Comparison of ENCODE assay signal across 13 cellular contexts in genomic region chr5:110716247-110717245, GRCh38. TPM values are rescaled to one million over a fixed set of nuclear protein-coding genes. Genes with fewer than 3 reads are reported as not detected.
DNase-seq lines count a peak whose midpoint lies in the region; ATAC-seq, FAIRE-seq and TF ChIP-seq lines count a peak whose summit lies in the region.
"Had no signal": no experiment of that assay in that cellular context is flagged by ENCODE, and none has a peak within 500 bp of the region (broad histone marks: within the 10 kb centered on the region; RNA-seq: fewer than 3 reads in every experiment).

No MANE protein-coding gene starts in this region.

- H3K27me3 ChIP-seq in heart right ventricle (no peaks in the 10 kb centered on the region), aorta (ENCODE audit: control insufficient read depth in 1 of 2, insufficient read depth in 2 of 2, low read length in 1 of 2) (no peaks in the 10 kb centered on the region)
- H3K27me3 ChIP-seq: suprapubic skin had no signal

- no peak overlapping the region for H3K27ac Mint-ChIP-seq in nephron progenitor cell

- DNase-seq in HCEC 1CT (peak; percentile 14), globus pallidus (ENCODE audit: low spot score) (peak; percentile 61), heart right ventricle (no peak), aorta (no peak), nephron progenitor cell (no peak), frontal cortex (ENCODE audit: low spot score in 2 of 2) (no peak)
- DNase-seq: DMS79; KG1; naive B cell; NK-92 treated with Interleukin-12 subunit alpha and Interleukin-12 subunit beta, amount 100 ng/mL, for 24 hours had no signal

- TF ChIP-seq CTCF in heart right ventricle (IDR thresholded peaks at IDR 0.05) (no peak), nephron progenitor cell (IDR thresholded peaks at IDR 0.05) (no peak)

- intact Hi-C loops in heart right ventricle (cut with DNase I): no loop called here
- intact Hi-C loops in aorta (cut with DNase I): no loop called here

- H3K27me3 Mint-ChIP-seq in nephron progenitor cell (ENCODE audit: low read depth, poor library complexity): peaks cover 3% of the 10 kb centered on the region

- H3K36me3 ChIP-seq in heart right ventricle: no peaks in the 10 kb centered on the region
- H3K36me3 ChIP-seq in aorta (ENCODE audit: control insufficient read depth in 1 of 2, insufficient read depth in 2 of 2, low read length in 1 of 2): no peaks in the 10 kb centered on the region
- H3K36me3 ChIP-seq: suprapubic skin had no signal

- H3K27ac ChIP-seq in heart right ventricle: no peak overlapping the region
- H3K27ac ChIP-seq in aorta (ENCODE audit: low read depth in 1 of 2, low read length in 2 of 2): no peak overlapping the region
- H3K27ac ChIP-seq: suprapubic skin had no signal

- ATAC-seq in GM18873 (IDR thresholded peaks at IDR 0.05; ENCODE audit: low FRiP score, unreplicated experiment): peak; percentile 99
- ATAC-seq in HG03469 (IDR thresholded peaks at IDR 0.05; ENCODE audit: unreplicated experiment): peak; percentile 71
- no peak for ATAC-seq in heart right ventricle
- ATAC-seq in aorta (ENCODE audit: low FRiP score): no peak

- 84 to 94% methylated on average over 5 of the region's 5 CpGs for WGBS in heart right ventricle, 2 donors
- WGBS in aorta, 2 donors: 56 to 73% methylated on average over 5 of the region's 5 CpGs

- H3K4me1 Mint-ChIP-seq in nephron progenitor cell: no peaks in the 10 kb centered on the region
- H3K4me1 Mint-ChIP-seq: naive B cell had no signal

- H3K9me3 ChIP-seq in heart right ventricle (no peaks in the 10 kb centered on the region), aorta (ENCODE audit: control insufficient read depth, low read length) (no peaks in the 10 kb centered on the region)
- H3K9me3 ChIP-seq: suprapubic skin had no signal

- H3K4me3 ChIP-seq in heart right ventricle (no peak overlapping the region), aorta (ENCODE audit: low read length in 2 of 2) (no peak overlapping the region)
- H3K4me3 ChIP-seq: suprapubic skin had no signal

- no peaks in the 10 kb centered on the region for H3K36me3 Mint-ChIP-seq in nephron progenitor cell (ENCODE audit: low read depth)
- H3K36me3 Mint-ChIP-seq: naive B cell had no signal

- no peak overlapping the region for H3K4me3 Mint-ChIP-seq in nephron progenitor cell
- H3K4me3 Mint-ChIP-seq: naive B cell had no signal

- no peaks in the 10 kb centered on the region for H3K9me3 Mint-ChIP-seq in nephron progenitor cell
- H3K9me3 Mint-ChIP-seq: naive B cell had no signal

- H3K4me1 ChIP-seq in heart right ventricle (peaks cover 0 to 6% (median 0%) of the 10 kb centered on the region in 9 donors), aorta (ENCODE audit: control insufficient read depth in 1 of 2, insufficient read depth in 2 of 2, low read length in 2 of 2) (no peaks in the 10 kb centered on the region)
- H3K4me1 ChIP-seq: suprapubic skin had no signal

- no peak for FAIRE-seq in frontal cortex (lab: Jason Lieb, UNC)

RNA-seq across cellular contexts. Expression of gene TMEM232, which starts 9.9 kb away (rescaled TPM):
- 1 to 10 TPM; 2.2 to 4.4 (median 3.4) TPM for total RNA-seq in heart right ventricle
- under 1 TPM; 0.26 to 0.88 TPM for polyA plus RNA-seq in heart right ventricle
- 1 to 10 TPM; 1.7 to 2.5 TPM for total RNA-seq in aorta
- 1 to 10 TPM; 1.8 to 4.9 TPM for polyA plus RNA-seq in aorta
- 25.7 TPM for total RNA-seq in frontal cortex

RNA-seq across cellular contexts. Expression of gene SLC25A46, which starts 22.3 kb away (rescaled TPM):
- 10 to 100 TPM; 54.1 to 69.3 (median 61.4) TPM for total RNA-seq in heart right ventricle
- 10 to 100 TPM; 10.5 to 21.8 TPM for polyA plus RNA-seq in heart right ventricle
- total RNA-seq in aorta: 10 to 100 TPM; 28.7 to 36.2 TPM
- polyA plus RNA-seq in aorta: 10 to 100 TPM; 20.0 to 32.8 TPM
- total RNA-seq in frontal cortex: 212 TPM

Comparison
In these comparisons a context has a peak if more than half of its experiments do, and no peak if none do; other contexts are left out.
1. ATAC-seq: peak in GM18873 (single experiment) and HG03469 (single experiment); none in heart right ventricle (0 of 8) and aorta (single experiment).
2. DNase-seq: peak in HCEC 1CT (single experiment) and globus pallidus (single experiment); none in heart right ventricle (0 of 2), aorta (0 of 2), nephron progenitor cell (single experiment) and frontal cortex (0 of 2).